1 cellular context compared by ENCODE assay signal in genomic region chr12:12786716-12787601, GRCh38.
TF ChIP-seq lines count a peak whose summit lies in the region.

No MANE protein-coding gene starts in this region.

TF ChIP-seq in HepG2, 621 proteins besides CTCF, POLR2A, EP300 and RAD21 (continued from another document and continues in another):
- TF ChIP-seq NR0B2 (CRISPR knock-in tag; IDR thresholded peaks at IDR 0.05), result peak; percentile 90
- TF ChIP-seq, protein P1, sequence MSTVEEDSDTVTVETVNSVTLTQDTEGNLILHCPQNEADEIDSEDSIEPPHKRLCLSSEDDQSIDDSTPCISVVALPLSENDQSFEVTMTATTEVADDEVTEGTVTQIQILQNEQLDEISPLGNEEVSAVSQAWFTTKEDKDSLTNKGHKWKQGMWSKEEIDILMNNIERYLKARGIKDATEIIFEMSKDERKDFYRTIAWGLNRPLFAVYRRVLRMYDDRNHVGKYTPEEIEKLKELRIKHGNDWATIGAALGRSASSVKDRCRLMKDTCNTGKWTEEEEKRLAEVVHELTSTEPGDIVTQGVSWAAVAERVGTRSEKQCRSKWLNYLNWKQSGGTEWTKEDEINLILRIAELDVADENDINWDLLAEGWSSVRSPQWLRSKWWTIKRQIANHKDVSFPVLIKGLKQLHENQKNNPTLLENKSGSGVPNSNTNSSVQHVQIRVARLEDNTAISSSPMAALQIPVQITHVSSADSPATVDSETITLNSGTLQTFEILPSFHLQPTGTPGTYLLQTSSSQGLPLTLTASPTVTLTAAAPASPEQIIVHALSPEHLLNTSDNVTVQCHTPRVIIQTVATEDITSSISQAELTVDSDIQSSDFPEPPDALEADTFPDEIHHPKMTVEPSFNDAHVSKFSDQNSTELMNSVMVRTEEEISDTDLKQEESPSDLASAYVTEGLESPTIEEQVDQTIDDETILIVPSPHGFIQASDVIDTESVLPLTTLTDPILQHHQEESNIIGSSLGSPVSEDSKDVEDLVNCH (CRISPR knock-in tag; IDR thresholded peaks at IDR 0.05), result no peak
- peak; percentile 92 for TF ChIP-seq NR1H2 (CRISPR knock-in tag; IDR thresholded peaks at IDR 0.05; ENCODE audit: borderline replicate concordance, low read depth)
- TF ChIP-seq PTBP1 (IDR thresholded peaks at IDR 0.05; ENCODE audit: low read depth, low read length, poor library complexity, severe bottlenecking), result no peak
- TF ChIP-seq ZNF567 (CRISPR knock-in tag; IDR thresholded peaks at IDR 0.05; ENCODE audit: borderline replicate concordance), result no peak
- 0 out of 2 replicates have a peak, but pooled peaks have one; percentile 43 for TF ChIP-seq ZNF225 (CRISPR knock-in tag; IDR thresholded peaks at IDR 0.05)
- TF ChIP-seq SP1 (IDR thresholded peaks at IDR 0.05), result no peak
- TF ChIP-seq SP1 (CRISPR knock-in tag; IDR thresholded peaks at IDR 0.05), result no peak
- TF ChIP-seq, protein P2, sequence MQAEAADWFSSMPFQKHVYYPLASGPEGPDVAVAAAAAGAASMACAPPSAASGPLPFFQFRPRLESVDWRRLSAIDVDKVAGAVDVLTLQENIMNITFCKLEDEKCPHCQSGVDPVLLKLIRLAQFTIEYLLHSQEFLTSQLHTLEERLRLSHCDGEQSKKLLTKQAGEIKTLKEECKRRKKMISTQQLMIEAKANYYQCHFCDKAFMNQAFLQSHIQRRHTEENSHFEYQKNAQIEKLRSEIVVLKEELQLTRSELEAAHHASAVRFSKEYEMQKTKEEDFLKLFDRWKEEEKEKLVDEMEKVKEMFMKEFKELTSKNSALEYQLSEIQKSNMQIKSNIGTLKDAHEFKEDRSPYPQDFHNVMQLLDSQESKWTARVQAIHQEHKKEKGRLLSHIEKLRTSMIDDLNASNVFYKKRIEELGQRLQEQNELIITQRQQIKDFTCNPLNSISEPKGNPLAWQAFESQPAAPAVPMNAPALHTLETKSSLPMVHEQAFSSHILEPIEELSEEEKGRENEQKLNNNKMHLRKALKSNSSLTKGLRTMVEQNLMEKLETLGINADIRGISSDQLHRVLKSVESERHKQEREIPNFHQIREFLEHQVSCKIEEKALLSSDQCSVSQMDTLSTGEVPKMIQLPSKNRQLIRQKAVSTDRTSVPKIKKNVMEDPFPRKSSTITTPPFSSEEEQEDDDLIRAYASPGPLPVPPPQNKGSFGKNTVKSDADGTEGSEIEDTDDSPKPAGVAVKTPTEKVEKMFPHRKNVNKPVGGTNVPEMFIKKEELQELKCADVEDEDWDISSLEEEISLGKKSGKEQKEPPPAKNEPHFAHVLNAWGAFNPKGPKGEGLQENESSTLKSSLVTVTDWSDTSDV (CRISPR knock-in tag; IDR thresholded peaks at IDR 0.05), result peak; percentile 83
- peak; percentile 26; the same call in 1 of the 2 replicates for TF ChIP-seq ZNF772 (CRISPR knock-in tag; IDR thresholded peaks at IDR 0.05)
- peak; percentile 85 for TF ChIP-seq BORCS8-MEF2B (CRISPR knock-in tag; IDR thresholded peaks at IDR 0.05)
- TF ChIP-seq, protein P3, sequence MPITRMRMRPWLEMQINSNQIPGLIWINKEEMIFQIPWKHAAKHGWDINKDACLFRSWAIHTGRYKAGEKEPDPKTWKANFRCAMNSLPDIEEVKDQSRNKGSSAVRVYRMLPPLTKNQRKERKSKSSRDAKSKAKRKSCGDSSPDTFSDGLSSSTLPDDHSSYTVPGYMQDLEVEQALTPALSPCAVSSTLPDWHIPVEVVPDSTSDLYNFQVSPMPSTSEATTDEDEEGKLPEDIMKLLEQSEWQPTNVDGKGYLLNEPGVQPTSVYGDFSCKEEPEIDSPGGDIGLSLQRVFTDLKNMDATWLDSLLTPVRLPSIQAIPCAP (CRISPR knock-in tag; IDR thresholded peaks at IDR 0.05; ENCODE audit: low read depth), result no peak
- no peak for TF ChIP-seq ZNF136 (CRISPR knock-in tag; IDR thresholded peaks at IDR 0.05; ENCODE audit: low read depth)
- TF ChIP-seq, protein P4, sequence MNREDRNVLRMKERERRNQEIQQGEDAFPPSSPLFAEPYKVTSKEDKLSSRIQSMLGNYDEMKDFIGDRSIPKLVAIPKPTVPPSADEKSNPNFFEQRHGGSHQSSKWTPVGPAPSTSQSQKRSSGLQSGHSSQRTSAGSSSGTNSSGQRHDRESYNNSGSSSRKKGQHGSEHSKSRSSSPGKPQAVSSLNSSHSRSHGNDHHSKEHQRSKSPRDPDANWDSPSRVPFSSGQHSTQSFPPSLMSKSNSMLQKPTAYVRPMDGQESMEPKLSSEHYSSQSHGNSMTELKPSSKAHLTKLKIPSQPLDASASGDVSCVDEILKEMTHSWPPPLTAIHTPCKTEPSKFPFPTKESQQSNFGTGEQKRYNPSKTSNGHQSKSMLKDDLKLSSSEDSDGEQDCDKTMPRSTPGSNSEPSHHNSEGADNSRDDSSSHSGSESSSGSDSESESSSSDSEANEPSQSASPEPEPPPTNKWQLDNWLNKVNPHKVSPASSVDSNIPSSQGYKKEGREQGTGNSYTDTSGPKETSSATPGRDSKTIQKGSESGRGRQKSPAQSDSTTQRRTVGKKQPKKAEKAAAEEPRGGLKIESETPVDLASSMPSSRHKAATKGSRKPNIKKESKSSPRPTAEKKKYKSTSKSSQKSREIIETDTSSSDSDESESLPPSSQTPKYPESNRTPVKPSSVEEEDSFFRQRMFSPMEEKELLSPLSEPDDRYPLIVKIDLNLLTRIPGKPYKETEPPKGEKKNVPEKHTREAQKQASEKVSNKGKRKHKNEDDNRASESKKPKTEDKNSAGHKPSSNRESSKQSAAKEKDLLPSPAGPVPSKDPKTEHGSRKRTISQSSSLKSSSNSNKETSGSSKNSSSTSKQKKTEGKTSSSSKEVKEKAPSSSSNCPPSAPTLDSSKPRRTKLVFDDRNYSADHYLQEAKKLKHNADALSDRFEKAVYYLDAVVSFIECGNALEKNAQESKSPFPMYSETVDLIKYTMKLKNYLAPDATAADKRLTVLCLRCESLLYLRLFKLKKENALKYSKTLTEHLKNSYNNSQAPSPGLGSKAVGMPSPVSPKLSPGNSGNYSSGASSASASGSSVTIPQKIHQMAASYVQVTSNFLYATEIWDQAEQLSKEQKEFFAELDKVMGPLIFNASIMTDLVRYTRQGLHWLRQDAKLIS (CRISPR knock-in tag; IDR thresholded peaks at IDR 0.05), result no peak
- TF ChIP-seq, protein P5, sequence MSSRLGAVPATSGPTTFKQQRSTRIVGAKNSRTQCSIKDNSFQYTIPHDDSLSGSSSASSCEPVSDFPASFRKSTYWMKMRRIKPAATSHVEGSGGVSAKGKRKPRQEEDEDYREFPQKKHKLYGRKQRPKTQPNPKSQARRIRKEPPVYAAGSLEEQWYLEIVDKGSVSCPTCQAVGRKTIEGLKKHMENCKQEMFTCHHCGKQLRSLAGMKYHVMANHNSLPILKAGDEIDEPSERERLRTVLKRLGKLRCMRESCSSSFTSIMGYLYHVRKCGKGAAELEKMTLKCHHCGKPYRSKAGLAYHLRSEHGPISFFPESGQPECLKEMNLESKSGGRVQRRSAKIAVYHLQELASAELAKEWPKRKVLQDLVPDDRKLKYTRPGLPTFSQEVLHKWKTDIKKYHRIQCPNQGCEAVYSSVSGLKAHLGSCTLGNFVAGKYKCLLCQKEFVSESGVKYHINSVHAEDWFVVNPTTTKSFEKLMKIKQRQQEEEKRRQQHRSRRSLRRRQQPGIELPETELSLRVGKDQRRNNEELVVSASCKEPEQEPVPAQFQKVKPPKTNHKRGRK (CRISPR knock-in tag; IDR thresholded peaks at IDR 0.05), result no peak
- TF ChIP-seq AHDC1 (CRISPR knock-in tag; IDR thresholded peaks at IDR 0.05; ENCODE audit: borderline replicate concordance), result no peak
- TF ChIP-seq ARHGAP35 (CRISPR knock-in tag; IDR thresholded peaks at IDR 0.05; ENCODE audit: borderline replicate concordance), result no peak; the same call in 1 of the 2 replicates
- TF ChIP-seq ZBTB25 (CRISPR knock-in tag; IDR thresholded peaks at IDR 0.05), result no peak
- peak; percentile 79; the same call in 1 of the 2 replicates for TF ChIP-seq ZNF557 (CRISPR knock-in tag; IDR thresholded peaks at IDR 0.05)
- no peak for TF ChIP-seq FOXP1 (IDR thresholded peaks at IDR 0.05)
- no peak for TF ChIP-seq FOXP1 (CRISPR knock-in tag; IDR thresholded peaks at IDR 0.05)
- TF ChIP-seq ZFP36L1 (CRISPR knock-in tag; IDR thresholded peaks at IDR 0.05), result no peak
- TF ChIP-seq ISX (CRISPR knock-in tag; conservative IDR thresholded peaks at IDR 0.05), result no peak
- TF ChIP-seq ZNF652 (CRISPR knock-in tag; IDR thresholded peaks at IDR 0.05; ENCODE audit: borderline replicate concordance, low read depth), result no peak
- no peak for TF ChIP-seq ZNF17 (CRISPR knock-in tag; IDR thresholded peaks at IDR 0.05)
- TF ChIP-seq SNAI1 (CRISPR knock-in tag; IDR thresholded peaks at IDR 0.05; ENCODE audit: borderline replicate concordance), result no peak
- TF ChIP-seq ZNF326 (CRISPR knock-in tag; IDR thresholded peaks at IDR 0.05; ENCODE audit: borderline replicate concordance), result no peak
- TF ChIP-seq ATM (IDR thresholded peaks at IDR 0.05; ENCODE audit: borderline replicate concordance), result no peak
- TF ChIP-seq, protein P6, sequence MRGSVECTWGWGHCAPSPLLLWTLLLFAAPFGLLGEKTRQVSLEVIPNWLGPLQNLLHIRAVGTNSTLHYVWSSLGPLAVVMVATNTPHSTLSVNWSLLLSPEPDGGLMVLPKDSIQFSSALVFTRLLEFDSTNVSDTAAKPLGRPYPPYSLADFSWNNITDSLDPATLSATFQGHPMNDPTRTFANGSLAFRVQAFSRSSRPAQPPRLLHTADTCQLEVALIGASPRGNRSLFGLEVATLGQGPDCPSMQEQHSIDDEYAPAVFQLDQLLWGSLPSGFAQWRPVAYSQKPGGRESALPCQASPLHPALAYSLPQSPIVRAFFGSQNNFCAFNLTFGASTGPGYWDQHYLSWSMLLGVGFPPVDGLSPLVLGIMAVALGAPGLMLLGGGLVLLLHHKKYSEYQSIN (CRISPR knock-in tag; IDR thresholded peaks at IDR 0.05; ENCODE audit: borderline replicate concordance), result no peak
- TF ChIP-seq, protein P7, sequence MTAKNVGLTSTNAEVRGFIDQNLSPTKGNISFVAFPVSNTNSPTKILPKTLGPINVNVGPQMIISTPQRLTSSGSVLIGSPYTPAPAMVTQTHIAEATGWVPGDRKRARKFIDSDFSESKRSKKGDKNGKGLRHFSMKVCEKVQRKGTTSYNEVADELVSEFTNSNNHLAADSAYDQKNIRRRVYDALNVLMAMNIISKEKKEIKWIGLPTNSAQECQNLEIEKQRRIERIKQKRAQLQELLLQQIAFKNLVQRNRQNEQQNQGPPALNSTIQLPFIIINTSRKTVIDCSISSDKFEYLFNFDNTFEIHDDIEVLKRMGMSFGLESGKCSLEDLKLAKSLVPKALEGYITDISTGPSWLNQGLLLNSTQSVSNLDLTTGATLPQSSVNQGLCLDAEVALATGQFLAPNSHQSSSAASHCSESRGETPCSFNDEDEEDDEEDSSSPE (CRISPR knock-in tag; IDR thresholded peaks at IDR 0.05), result peak; percentile 77
- TF ChIP-seq, protein P8, sequence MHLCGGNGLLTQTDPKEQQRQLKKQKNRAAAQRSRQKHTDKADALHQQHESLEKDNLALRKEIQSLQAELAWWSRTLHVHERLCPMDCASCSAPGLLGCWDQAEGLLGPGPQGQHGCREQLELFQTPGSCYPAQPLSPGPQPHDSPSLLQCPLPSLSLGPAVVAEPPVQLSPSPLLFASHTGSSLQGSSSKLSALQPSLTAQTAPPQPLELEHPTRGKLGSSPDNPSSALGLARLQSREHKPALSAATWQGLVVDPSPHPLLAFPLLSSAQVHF (CRISPR knock-in tag; IDR thresholded peaks at IDR 0.05), result peak; percentile 92; the same call in 1 of the 2 replicates
- no peak for TF ChIP-seq ZNF660 (CRISPR knock-in tag; IDR thresholded peaks at IDR 0.05; ENCODE audit: borderline replicate concordance, low read depth)
- TF ChIP-seq ZFP1 (CRISPR knock-in tag; IDR thresholded peaks at IDR 0.05), result no peak
- no peak for TF ChIP-seq CHD2 (IDR thresholded peaks at IDR 0.05; ENCODE audit: low read depth, low read length)
- TF ChIP-seq NFE2L2 (IDR thresholded peaks at IDR 0.05; ENCODE audit: low read length), result no peak
- peak; percentile 43 for TF ChIP-seq XRCC5 (optimal IDR thresholded peaks at IDR 0.05; ENCODE audit: low read length)
- TF ChIP-seq ZFAT (CRISPR knock-in tag; conservative IDR thresholded peaks at IDR 0.05), result peak; percentile 42; the same call in 1 of the 2 replicates
- TF ChIP-seq KDM2A (CRISPR knock-in tag; IDR thresholded peaks at IDR 0.05; ENCODE audit: borderline replicate concordance, low read depth), result no peak; the same call in 1 of the 2 replicates
